In genomic region chr6:108902389-108902792, GRCh38 we compare ENCODE assay signal across 13 cellular contexts. TPM values are rescaled to one million over a fixed set of nuclear protein-coding genes. Genes with fewer than 3 reads are reported as not detected.
DNase-seq lines count a peak whose midpoint lies in the region; ATAC-seq and TF ChIP-seq lines count a peak whose summit lies in the region.
"Had no signal": no experiment of that assay in that cellular context is flagged by ENCODE, and none has a peak within 500 bp of the region (broad histone marks: within the 10 kb centered on the region; RNA-seq: fewer than 3 reads in every experiment).

No MANE protein-coding gene starts in this region.

- no peak overlapping the region for H3K4me3 ChIP-seq in heart right ventricle
- H3K4me3 ChIP-seq in fibroblast of mammary gland (ENCODE audit: control insufficient read depth, low read depth, low read length), result no peak overlapping the region
- H3K4me3 ChIP-seq in suprapubic skin, result no peak overlapping the region

- no peaks in the 10 kb centered on the region for H3K27me3 Mint-ChIP-seq in T-cell

- intact Hi-C loops in heart right ventricle (cut with DNase I) (loop anchor here in 4 of 10 donors (5.0 to 10.0 kb wide), 5 partner anchors 40 to 172 kb away; no protein-coding TSS in a partner anchor), cardiac septum (cut with DNase I) (loop anchor here (5.0 kb wide), 1 partner anchor 160 kb away; no protein-coding TSS in a partner anchor)

- H3K9me3 Mint-ChIP-seq in T-cell, result no peaks in the 10 kb centered on the region
- H3K9me3 Mint-ChIP-seq: nephron progenitor cell had no signal

- no peak for TF ChIP-seq EP300 in suprapubic skin (IDR thresholded peaks at IDR 0.05)

- H3K27me3 ChIP-seq in heart right ventricle, result no peaks in the 10 kb centered on the region
- H3K27me3 ChIP-seq in suprapubic skin, result no peaks in the 10 kb centered on the region

- no peaks in the 10 kb centered on the region for H3K36me3 ChIP-seq in heart right ventricle
- H3K36me3 ChIP-seq in suprapubic skin, result no peaks in the 10 kb centered on the region

- H3K36me3 Mint-ChIP-seq in T-cell, result peaks cover 4% of the 10 kb centered on the region

- H3K4me1 Mint-ChIP-seq in T-cell, result peaks cover 28 to 50% (median 28%) of the 10 kb centered on the region in 3 donors
- H3K4me1 Mint-ChIP-seq: nephron progenitor cell had no signal

- DNase-seq in heart right ventricle, result no peak
- DNase-seq in cardiac septum (ENCODE audit: low spot score), result no peak
- DNase-seq in T-cell, result no peak
- DNase-seq in fibroblast of mammary gland (ENCODE audit: low read depth), result peak; percentile 22
- no peak for DNase-seq in suprapubic skin (ENCODE audit: low spot score in 2 of 2)
- DNase-seq in activated CD8-positive, alpha-beta memory T cell treated with anti-CD3 and anti-CD28 coated beads, Interleukin-2, amount 50 U/mL, for 48 hours, result no peak
- DNase-seq in NCI-H1048 (lab: John Stamatoyannopoulos, UW), result no peak
- DNase-seq: activated CD4-positive, alpha-beta T cell treated with anti-CD3 and anti-CD28 coated beads for 4 hours; COR-L47; NCI-H2227 treated with DMSO at 0.1 percent for 48 hours; nephron progenitor cell had no signal

- POLR2A ChIA-PET in T-cell (lab: Charles Lee), result no interaction called here

- TF ChIP-seq POLR2A in suprapubic skin (IDR thresholded peaks at IDR 0.05), result no peak

- TF ChIP-seq CTCF in heart right ventricle (IDR thresholded peaks at IDR 0.05), result no peak
- TF ChIP-seq CTCF in fibroblast of mammary gland (conservative IDR thresholded peaks at IDR 0.05; ENCODE audit: control insufficient read depth, insufficient read depth, low read depth, low read length), result no peak
- no peak for TF ChIP-seq CTCF in suprapubic skin (IDR thresholded peaks at IDR 0.05)

- peak in 6 of 8 donors; percentile 45 to 78 (median 64) for ATAC-seq in heart right ventricle
- ATAC-seq in T-cell (replicated peaks in 1 of 4), result peak in 3 of 4 experiments; percentile 61 to 93 (median 86)
- ATAC-seq in GM21360 (IDR thresholded peaks at IDR 0.05; ENCODE audit: unreplicated experiment), result no peak

- peak overlapping the region; percentile 56 to 75 for H3K27ac Mint-ChIP-seq in T-cell
- H3K27ac Mint-ChIP-seq: nephron progenitor cell had no signal

- H3K9me3 ChIP-seq in heart right ventricle, result no peaks in the 10 kb centered on the region
- H3K9me3 ChIP-seq in suprapubic skin, result no peaks in the 10 kb centered on the region

- H3K27ac ChIP-seq in heart right ventricle (peak overlapping the region in 8 of 10 donors; percentile 14 to 78 (median 65)), suprapubic skin (peak overlapping the region; percentile 46)
- H3K27ac ChIP-seq: epithelial cell of prostate had no signal

- CTCF ChIA-PET in T-cell (lab: Charles Lee), result interaction anchor here in 1 of 2 donors (0.6 kb wide), 1 partner anchor 13 kb away, joined by 3 read pairs; no protein-coding TSS in a partner anchor

- peaks cover 0 to 53% (median 22%) of the 10 kb centered on the region in 9 donors for H3K4me1 ChIP-seq in heart right ventricle
- H3K4me1 ChIP-seq in suprapubic skin, result peaks cover 3% of the 10 kb centered on the region

- peak overlapping the region in 1 of 3 donors; percentile 45 for H3K4me3 Mint-ChIP-seq in T-cell
- H3K4me3 Mint-ChIP-seq: nephron progenitor cell had no signal

RNA-seq across cellular contexts. Expression of gene ARMC2, which starts 54.2 kb away (rescaled TPM):
- total RNA-seq in heart right ventricle, result 10 to 100 TPM; 10.6 to 16.4 (median 13.0) TPM
- polyA plus RNA-seq in heart right ventricle, result 1 to 10 TPM; 2.5 to 4.4 TPM
- 11.0 TPM for total RNA-seq in cardiac septum
- total RNA-seq in T-cell, result 1 to 10 TPM; 6.4 to 10.0 (median 8.1) TPM
- 1 to 10 TPM; 1.9 to 9.5 (median 3.6) TPM for total RNA-seq in suprapubic skin
